ENCODE assay signal across 1 cellular context in the genomic region with DNA sequence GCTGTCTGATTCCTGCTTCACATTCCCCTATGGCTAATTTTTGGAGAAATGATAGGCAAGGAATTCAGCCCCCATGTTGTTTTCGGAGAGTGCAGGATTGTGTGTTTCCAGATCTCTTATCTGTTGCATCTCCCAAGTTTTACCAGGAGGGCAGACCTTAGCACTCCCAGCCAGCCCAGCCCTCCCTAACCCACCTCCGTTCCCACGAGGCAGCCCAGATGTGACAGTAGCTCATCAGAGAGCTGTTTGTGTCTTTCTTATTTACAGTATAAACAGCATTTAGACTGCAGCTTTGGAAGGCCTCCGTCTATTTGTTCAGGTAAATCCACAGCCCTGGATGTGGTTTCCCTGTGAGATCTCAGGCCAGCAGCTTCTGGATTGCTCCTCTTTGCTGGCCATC.
TF ChIP-seq lines count a peak whose summit lies in the region.

No MANE protein-coding gene starts in this region.

TF ChIP-seq in GM23338, 12 proteins besides CTCF, POLR2A, EP300 and RAD21 (continued from another document):
- TF ChIP-seq, protein P1, sequence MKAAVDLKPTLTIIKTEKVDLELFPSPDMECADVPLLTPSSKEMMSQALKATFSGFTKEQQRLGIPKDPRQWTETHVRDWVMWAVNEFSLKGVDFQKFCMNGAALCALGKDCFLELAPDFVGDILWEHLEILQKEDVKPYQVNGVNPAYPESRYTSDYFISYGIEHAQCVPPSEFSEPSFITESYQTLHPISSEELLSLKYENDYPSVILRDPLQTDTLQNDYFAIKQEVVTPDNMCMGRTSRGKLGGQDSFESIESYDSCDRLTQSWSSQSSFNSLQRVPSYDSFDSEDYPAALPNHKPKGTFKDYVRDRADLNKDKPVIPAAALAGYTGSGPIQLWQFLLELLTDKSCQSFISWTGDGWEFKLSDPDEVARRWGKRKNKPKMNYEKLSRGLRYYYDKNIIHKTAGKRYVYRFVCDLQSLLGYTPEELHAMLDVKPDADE (IDR thresholded peaks at IDR 0.05), result no peak
- TF ChIP-seq NANOG (IDR thresholded peaks at IDR 0.05; ENCODE audit: borderline replicate concordance) (no peak), POLR2AphosphoS5 (IDR thresholded peaks at IDR 0.05; ENCODE audit: low read depth) (no peak), STAT1 (IDR thresholded peaks at IDR 0.05; ENCODE audit: unreplicated experiment) (no peak), EZH2 (IDR thresholded peaks at IDR 0.05; ENCODE audit: low read depth, unreplicated experiment) (no peak)
- TF ChIP-seq, protein P2, sequence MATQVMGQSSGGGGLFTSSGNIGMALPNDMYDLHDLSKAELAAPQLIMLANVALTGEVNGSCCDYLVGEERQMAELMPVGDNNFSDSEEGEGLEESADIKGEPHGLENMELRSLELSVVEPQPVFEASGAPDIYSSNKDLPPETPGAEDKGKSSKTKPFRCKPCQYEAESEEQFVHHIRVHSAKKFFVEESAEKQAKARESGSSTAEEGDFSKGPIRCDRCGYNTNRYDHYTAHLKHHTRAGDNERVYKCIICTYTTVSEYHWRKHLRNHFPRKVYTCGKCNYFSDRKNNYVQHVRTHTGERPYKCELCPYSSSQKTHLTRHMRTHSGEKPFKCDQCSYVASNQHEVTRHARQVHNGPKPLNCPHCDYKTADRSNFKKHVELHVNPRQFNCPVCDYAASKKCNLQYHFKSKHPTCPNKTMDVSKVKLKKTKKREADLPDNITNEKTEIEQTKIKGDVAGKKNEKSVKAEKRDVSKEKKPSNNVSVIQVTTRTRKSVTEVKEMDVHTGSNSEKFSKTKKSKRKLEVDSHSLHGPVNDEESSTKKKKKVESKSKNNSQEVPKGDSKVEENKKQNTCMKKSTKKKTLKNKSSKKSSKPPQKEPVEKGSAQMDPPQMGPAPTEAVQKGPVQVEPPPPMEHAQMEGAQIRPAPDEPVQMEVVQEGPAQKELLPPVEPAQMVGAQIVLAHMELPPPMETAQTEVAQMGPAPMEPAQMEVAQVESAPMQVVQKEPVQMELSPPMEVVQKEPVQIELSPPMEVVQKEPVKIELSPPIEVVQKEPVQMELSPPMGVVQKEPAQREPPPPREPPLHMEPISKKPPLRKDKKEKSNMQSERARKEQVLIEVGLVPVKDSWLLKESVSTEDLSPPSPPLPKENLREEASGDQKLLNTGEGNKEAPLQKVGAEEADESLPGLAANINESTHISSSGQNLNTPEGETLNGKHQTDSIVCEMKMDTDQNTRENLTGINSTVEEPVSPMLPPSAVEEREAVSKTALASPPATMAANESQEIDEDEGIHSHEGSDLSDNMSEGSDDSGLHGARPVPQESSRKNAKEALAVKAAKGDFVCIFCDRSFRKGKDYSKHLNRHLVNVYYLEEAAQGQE (IDR thresholded peaks at IDR 0.05; ENCODE audit: unreplicated experiment), result no peak
